In the genomic region with DNA sequence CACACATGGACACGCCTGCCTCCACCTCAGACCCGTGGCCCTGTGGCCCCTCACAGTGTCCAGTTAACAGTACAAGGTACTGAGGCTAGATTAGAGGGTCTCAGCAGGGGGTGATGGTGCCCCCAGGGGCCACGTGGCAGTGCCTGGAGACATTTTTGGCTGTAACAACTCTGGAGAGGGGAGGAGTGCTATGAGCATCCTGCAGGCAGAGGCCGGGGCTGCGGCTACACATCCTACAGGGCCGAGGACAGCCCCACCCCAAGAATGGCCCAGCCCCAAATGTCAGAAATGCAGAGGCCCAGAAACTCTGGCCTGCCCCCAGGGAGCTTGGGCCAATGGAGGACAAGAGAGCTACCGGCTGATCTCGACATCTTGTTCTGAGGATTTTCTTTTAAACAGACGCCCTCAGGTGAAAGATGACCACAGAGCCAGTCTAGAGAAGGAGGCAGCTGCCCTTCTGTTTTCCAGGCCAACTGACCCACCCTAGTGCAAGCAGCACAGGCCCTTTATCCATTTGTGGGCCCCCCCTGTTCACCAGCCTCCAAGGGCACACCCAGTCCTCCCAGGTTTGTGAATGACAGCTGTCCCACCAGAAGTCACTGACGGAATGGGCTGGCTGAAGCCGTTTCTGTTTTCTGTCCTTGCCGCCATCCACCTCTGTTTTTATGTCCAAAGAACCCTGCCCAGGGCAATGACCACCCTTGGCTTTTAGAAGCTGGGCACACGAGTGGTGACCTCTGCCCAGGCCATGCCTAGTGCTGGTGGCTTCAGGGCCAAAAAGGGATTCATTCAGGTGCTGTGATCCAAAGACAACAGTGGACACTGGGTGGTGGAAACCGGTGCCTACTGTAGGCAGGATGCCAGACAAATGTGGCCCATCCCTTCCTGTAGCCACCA, we compare ENCODE assay signal across 18 cellular contexts.
DNase-seq lines count a peak whose midpoint lies in the region; ATAC-seq and TF ChIP-seq lines count a peak whose summit lies in the region.
"Had no signal": no experiment of that assay in that cellular context is flagged by ENCODE, and none has a peak within 500 bp of the region (broad histone marks: within the 10 kb centered on the region; RNA-seq: fewer than 3 reads in every experiment).

No MANE protein-coding gene starts in this region.

- ATAC-seq in left ventricle myocardium superior (no peak), natural killer cell (no peak), PC-3 (no peak)

- no peaks in the 10 kb centered on the region for H3K4me1 ChIP-seq in left ventricle myocardium inferior
- H3K4me1 ChIP-seq in osteoblast (ENCODE audit: insufficient read depth, low read length): peaks cover 19% of the 10 kb centered on the region
- no peaks in the 10 kb centered on the region for H3K4me1 ChIP-seq in PC-3 (ENCODE audit: insufficient read depth, low read length)
- H3K4me1 ChIP-seq: A549, HAP-1, SJCRH30 had no signal

- H3K4me2 ChIP-seq in osteoblast (ENCODE audit: insufficient read depth, low read length) (no peak overlapping the region), PC-3 (ENCODE audit: low read length) (no peak overlapping the region)
- H3K4me2 ChIP-seq: A549 had no signal

- CTCF ChIA-PET in PC-3 (lab: Charles Lee): no interaction called here

- DNase-seq in left ventricle myocardium superior (peak; percentile 2), left ventricle myocardium inferior (no peak), chondrocyte (ENCODE audit: low spot score) (peak; percentile 37), osteoblast (ENCODE audit: insufficient read length, low spot score, missing footprints) (peak; percentile 67), natural killer cell (no peak), PC-3 (no peak), RKO (ENCODE audit: low spot score) (no peak)
- DNase-seq: Calu3; CD4-positive, alpha-beta memory T cell; GF-D8; GM23248; NCI-H1105 treated with DMSO at 0.1 percent for 48 hours; NCI-H1694 treated with DMSO at 0.1 percent for 48 hours; NCI-H748 treated with DMSO at 0.1 percent for 48 hours; RPMI8226; SJCRH30 had no signal

- no peaks in the 10 kb centered on the region for H3F3A ChIP-seq in PC-3 (ENCODE audit: low read length, unreplicated experiment)

- H3K27me3 Mint-ChIP-seq in chondrocyte (ENCODE audit: low read depth) (no peaks in the 10 kb centered on the region), natural killer cell (ENCODE audit: low read depth in 2 of 2) (peaks cover 12% of the 10 kb centered on the region in 2 donors)

- H3K9me3 ChIP-seq in left ventricle myocardium inferior (replicated peaks) (no peaks in the 10 kb centered on the region), osteoblast (ENCODE audit: low read depth, low read length) (no peaks in the 10 kb centered on the region), PC-3 (ENCODE audit: low read length) (no peaks in the 10 kb centered on the region)
- H3K9me3 ChIP-seq: A549, HAP-1, SJCRH30 had no signal

- H2AFZ ChIP-seq in osteoblast (ENCODE audit: low read length) (no peak overlapping the region), PC-3 (ENCODE audit: low read length) (no peak overlapping the region)
- H2AFZ ChIP-seq: GM23248 had no signal

- H3K4me1 Mint-ChIP-seq in chondrocyte (ENCODE audit: low read depth) (peaks cover 11% of the 10 kb centered on the region), natural killer cell (peaks cover 5 to 19% of the 10 kb centered on the region in 2 donors)

- H3K4me3 ChIP-seq in left ventricle myocardium inferior (no peak overlapping the region), osteoblast (ENCODE audit: insufficient read depth, low read length) (no peak overlapping the region), PC-3 (ENCODE audit: low read length) (no peak overlapping the region)
- H3K4me3 ChIP-seq: A549, GM23248, HAP-1, SJCRH30 had no signal

- POLR2A ChIA-PET in PC-3 (lab: Charles Lee; ENCODE audit: unreplicated experiment): no interaction called here

- TF ChIP-seq CTCF in left ventricle myocardium inferior (IDR thresholded peaks at IDR 0.05; ENCODE audit: borderline replicate concordance): no peak
- TF ChIP-seq CTCF in chondrocyte (IDR thresholded peaks at IDR 0.05): no peak
- TF ChIP-seq CTCF in osteoblast (IDR thresholded peaks at IDR 0.05; ENCODE audit: extremely low read depth, low read depth, low read length): no peak
- no peak for TF ChIP-seq CTCF in natural killer cell (IDR thresholded peaks at IDR 0.05)
- no peak for TF ChIP-seq CTCF in PC-3 (conservative IDR thresholded peaks at IDR 0.05; ENCODE audit: low read depth, low read length)

- peaks cover 5% of the 10 kb centered on the region for H3K27me3 ChIP-seq in left ventricle myocardium inferior (ENCODE audit: low read depth)
- no peaks in the 10 kb centered on the region for H3K27me3 ChIP-seq in osteoblast (ENCODE audit: insufficient read depth, low read length)
- H3K27me3 ChIP-seq in PC-3 (ENCODE audit: low read length): no peaks in the 10 kb centered on the region
- H3K27me3 ChIP-seq: SJCRH30 had no signal

- no peak overlapping the region for H3K27ac ChIP-seq in left ventricle myocardium inferior (replicated peaks)
- no peak overlapping the region for H3K27ac ChIP-seq in osteoblast (ENCODE audit: low read depth, low read length)
- H3K27ac ChIP-seq in PC-3 (ENCODE audit: low read length): no peak overlapping the region
- H3K27ac ChIP-seq: GM23248, SJCRH30 had no signal

- no peaks in the 10 kb centered on the region for H3K79me2 ChIP-seq in osteoblast (ENCODE audit: insufficient read depth, low read length)
- H3K79me2 ChIP-seq in PC-3 (ENCODE audit: low read length): no peaks in the 10 kb centered on the region

- H3K9ac ChIP-seq in PC-3 (ENCODE audit: low read length): no peak overlapping the region
- H3K9ac ChIP-seq: GM23248 had no signal

- no peaks in the 10 kb centered on the region for H4K20me1 ChIP-seq in osteoblast (ENCODE audit: insufficient read depth, low read length)
- H4K20me1 ChIP-seq in PC-3 (ENCODE audit: low read length): no peaks in the 10 kb centered on the region

- H3K36me3 Mint-ChIP-seq in chondrocyte (ENCODE audit: low read depth): no peaks in the 10 kb centered on the region
- H3K36me3 Mint-ChIP-seq in natural killer cell: no peaks in the 10 kb centered on the region
- H3K36me3 Mint-ChIP-seq: CD4-positive, alpha-beta memory T cell had no signal

- H3K9me3 Mint-ChIP-seq in chondrocyte (ENCODE audit: low read depth) (no peaks in the 10 kb centered on the region), natural killer cell (no peaks in the 10 kb centered on the region)

- H3K36me3 ChIP-seq in left ventricle myocardium inferior (no peaks in the 10 kb centered on the region), osteoblast (ENCODE audit: insufficient read depth, low read length) (no peaks in the 10 kb centered on the region), PC-3 (ENCODE audit: low read depth, low read length) (no peaks in the 10 kb centered on the region)
- H3K36me3 ChIP-seq: HAP-1, SJCRH30 had no signal

- BruUV-seq in PC-3 (replicated peaks; lab: Mats Ljungman, UMichigan): no TSS peak

- H3K4me3 Mint-ChIP-seq in chondrocyte (ENCODE audit: unreplicated experiment): no peak overlapping the region
- H3K4me3 Mint-ChIP-seq in natural killer cell: no peak overlapping the region
- H3K4me3 Mint-ChIP-seq: CD4-positive, alpha-beta memory T cell had no signal

- intact Hi-C loops in left ventricle myocardium superior (cut with micrococcal nuclease): no loop called here
- intact Hi-C loops in left ventricle myocardium inferior (cut with micrococcal nuclease): no loop called here
- intact Hi-C loops in natural killer cell (cut with micrococcal nuclease): no loop called here
- intact Hi-C loops in PC-3 (cut with micrococcal nuclease): no loop called here

- H3K27ac Mint-ChIP-seq in chondrocyte (ENCODE audit: unreplicated experiment) (no peak overlapping the region), natural killer cell (no peak overlapping the region)

- H3K9me2 ChIP-seq in PC-3 (replicated peaks; ENCODE audit: low read length): no peaks in the 10 kb centered on the region

Comparison
In these comparisons a context has a peak if more than half of its experiments do, and no peak if none do; other contexts are left out.
1. DNase-seq: peak in left ventricle myocardium superior (single experiment), chondrocyte (single experiment) and osteoblast (single experiment); none in left ventricle myocardium inferior (single experiment), natural killer cell (single experiment), PC-3 (single experiment) and RKO (single experiment).